ENCODE assay signal across 13 cellular contexts in the genomic region with DNA sequence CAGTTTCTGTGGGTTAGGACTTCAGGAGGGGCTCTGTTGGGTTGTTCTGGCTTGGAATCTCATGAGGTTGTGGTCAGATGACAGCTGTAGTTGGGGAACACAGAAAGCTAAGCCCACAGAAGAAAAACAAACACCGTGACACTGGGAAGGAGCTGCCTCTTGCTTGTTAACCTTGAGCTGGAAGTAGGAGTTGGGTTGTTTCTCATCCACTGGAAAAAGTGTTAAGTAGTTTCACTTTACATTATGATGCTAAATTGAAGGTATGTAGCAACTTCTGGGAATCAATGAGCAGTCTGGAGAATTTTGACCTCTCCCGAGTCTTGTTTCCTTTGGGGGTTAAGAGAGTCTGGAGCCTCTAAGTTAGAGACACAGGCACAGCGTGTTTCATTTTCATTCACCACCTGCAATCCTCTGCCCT. TPM values are rescaled to one million over a fixed set of nuclear protein-coding genes. Genes with fewer than 3 reads are reported as not detected.
DNase-seq lines count a peak whose midpoint lies in the region; TF ChIP-seq lines count a peak whose summit lies in the region.
"Had no signal": no experiment of that assay in that cellular context is flagged by ENCODE, and none has a peak within 500 bp of the region (broad histone marks: within the 10 kb centered on the region; RNA-seq: fewer than 3 reads in every experiment).

No MANE protein-coding gene starts in this region.

- POLR2A ChIA-PET in CD8-positive, alpha-beta memory T cell (lab: Charles Lee) = no interaction called here

- H3K27me3 ChIP-seq in CD8-positive, alpha-beta memory T cell (ENCODE audit: insufficient read depth, low read length, poor library complexity, severe bottlenecking) = no peaks in the 10 kb centered on the region
- H3K27me3 ChIP-seq in endocrine pancreas (ENCODE audit: control insufficient read depth, insufficient read depth, low read length) = no peaks in the 10 kb centered on the region

- peak overlapping the region; percentile 25 for H3K27ac ChIP-seq in CD8-positive, alpha-beta memory T cell (ENCODE audit: low read depth, low read length)
- H3K27ac ChIP-seq: lower lobe of right lung, WERI-Rb-1 had no signal

- H3K36me3 Mint-ChIP-seq in CD8-positive, alpha-beta memory T cell = peaks cover 8 to 31% (median 9%) of the 10 kb centered on the region in 3 donors
- H3K36me3 Mint-ChIP-seq in nephron (ENCODE audit: low read depth) = peaks cover 28% of the 10 kb centered on the region

- H3K27me3 Mint-ChIP-seq in CD8-positive, alpha-beta memory T cell = no peaks in the 10 kb centered on the region
- no peaks in the 10 kb centered on the region for H3K27me3 Mint-ChIP-seq in nephron (ENCODE audit: low read depth)

- peaks cover 9% of the 10 kb centered on the region for H3K36me3 ChIP-seq in CD8-positive, alpha-beta memory T cell (ENCODE audit: insufficient read depth, low read length)
- no peaks in the 10 kb centered on the region for H3K36me3 ChIP-seq in endocrine pancreas (ENCODE audit: control insufficient read depth, insufficient read depth, low read length)

- H3K9ac ChIP-seq in endocrine pancreas (ENCODE audit: control insufficient read depth, insufficient read depth, low read length) = no peak overlapping the region

- no peak overlapping the region for H3K4me3 ChIP-seq in CD8-positive, alpha-beta memory T cell (ENCODE audit: low read length)
- peak overlapping the region; percentile 22 for H3K4me3 ChIP-seq in endocrine pancreas (ENCODE audit: control insufficient read depth, insufficient read depth, low read length)
- H3K4me3 ChIP-seq: lower lobe of right lung had no signal

- no peak for TF ChIP-seq CTCF in nephron (IDR thresholded peaks at IDR 0.05; ENCODE audit: unreplicated experiment in 3 of 3)

- no peaks in the 10 kb centered on the region for H3K4me1 ChIP-seq in CD8-positive, alpha-beta memory T cell (ENCODE audit: insufficient read depth, low read length)
- H3K4me1 ChIP-seq in endocrine pancreas (ENCODE audit: control insufficient read depth, insufficient read depth, low read length) = peaks cover 12% of the 10 kb centered on the region
- H3K4me1 ChIP-seq: lower lobe of right lung had no signal

- peak overlapping the region in 4 of 8 donors; percentile 17 to 83 (median 58) for H3K27ac Mint-ChIP-seq in CD8-positive, alpha-beta memory T cell
- peak overlapping the region; percentile 7 to 53 (median 25) for H3K27ac Mint-ChIP-seq in nephron

- no peaks in the 10 kb centered on the region for H3K9me3 Mint-ChIP-seq in CD8-positive, alpha-beta memory T cell
- no peaks in the 10 kb centered on the region for H3K9me3 Mint-ChIP-seq in nephron

- H3K9me3 ChIP-seq in CD8-positive, alpha-beta memory T cell (ENCODE audit: low read length) = no peaks in the 10 kb centered on the region
- no peaks in the 10 kb centered on the region for H3K9me3 ChIP-seq in endocrine pancreas (ENCODE audit: control insufficient read depth, low read length)
- H3K9me3 ChIP-seq: lower lobe of right lung had no signal

- CTCF ChIA-PET in CD8-positive, alpha-beta memory T cell (lab: Charles Lee) = no interaction called here

- H3K4me1 Mint-ChIP-seq in CD8-positive, alpha-beta memory T cell = peaks cover 19 to 30% (median 24%) of the 10 kb centered on the region in 3 donors
- peaks cover 32% of the 10 kb centered on the region for H3K4me1 Mint-ChIP-seq in nephron

- no peak overlapping the region for H3K4me3 Mint-ChIP-seq in CD8-positive, alpha-beta memory T cell
- no peak overlapping the region for H3K4me3 Mint-ChIP-seq in nephron

- no peak for DNase-seq in CD8-positive, alpha-beta memory T cell
- DNase-seq in MV-4-11 (lab: John Stamatoyannopoulos, UW) (peak; percentile 9), NCI-H748 (lab: John Stamatoyannopoulos, UW; ENCODE audit: unreplicated experiment) (no peak), NCI-H187 (lab: John Stamatoyannopoulos, UW) (no peak), NCI-H526 treated with DMSO at 0.1 percent for 48 hours (lab: John Stamatoyannopoulos, UW) (no peak)
- DNase-seq in stimulated activated CD4-positive, alpha-beta T cell treated with anti-CD3 and anti-CD28 coated beads, Interleukin-12 subunit alpha, Interleukin-12 subunit beta, amount 100 ng/mL, for 4 hours = no peak
- DNase-seq: activated effector memory CD4-positive, alpha-beta T cell treated with anti-CD3 and anti-CD28 coated beads, Interleukin-2, amount 50 U/mL, for 16 hours; lower lobe of right lung; NCI-H446 treated with DMSO at 0.1 percent for 48 hours; retina; WERI-Rb-1 had no signal

RNA-seq across cellular contexts. Expression of gene HACD3, which starts 20.4 kb away (rescaled TPM):
- 10 to 100 TPM; 46.1 to 51.4 TPM for total RNA-seq in CD8-positive, alpha-beta memory T cell
- polyA plus RNA-seq in CD8-positive, alpha-beta memory T cell = 40.3 TPM

RNA-seq across cellular contexts. Expression of gene DPP8, which starts 33.2 kb away (rescaled TPM):
- 10 to 100 TPM; 31.1 to 33.8 TPM for total RNA-seq in CD8-positive, alpha-beta memory T cell
- 52.9 TPM for polyA plus RNA-seq in CD8-positive, alpha-beta memory T cell
